ENCODE assay signal across 8 cellular contexts in genomic region chr14:102139248-102140026, GRCh38. TPM values are rescaled to one million over a fixed set of nuclear protein-coding genes. Genes with fewer than 3 reads are reported as not detected.
DNase-seq lines count a peak whose midpoint lies in the region; ATAC-seq and TF ChIP-seq lines count a peak whose summit lies in the region.

Gene WDR20 (plus strand): TSS chr14:102139897. CDS start chr14:102139924, 27 bp downstream.

- intact Hi-C loops in natural killer cell (cut with micrococcal nuclease): loop anchor here (1.0 to 5.0 kb wide), 3 partner anchors 175 to 432 kb away; no protein-coding TSS in a partner anchor

- ATAC-seq in natural killer cell: peak; percentile 94 to 99 (median 95)

- TF ChIP-seq CTCF in LNCAP (IDR thresholded peaks at IDR 0.05): peak; percentile 24; the same call in 1 of the 2 replicates
- no peak for TF ChIP-seq CTCF in fibroblast of mammary gland (conservative IDR thresholded peaks at IDR 0.05; ENCODE audit: control insufficient read depth, insufficient read depth, low read depth, low read length)
- TF ChIP-seq CTCF in natural killer cell (IDR thresholded peaks at IDR 0.05): no peak

- H3K27ac Mint-ChIP-seq in natural killer cell: peak within 1 kb of the TSS; percentile 92 to 96

- peak; percentile 98 for DNase-seq in ELF-1 (ENCODE audit: low read depth, low spot score)
- peak; percentile 42 for DNase-seq in GOT3 (lab: John Stamatoyannopoulos, UW)
- peak; percentile 97 for DNase-seq in RPMI8226
- peak; percentile 99 for DNase-seq in activated T-helper 1 cell treated with anti-CD3 and anti-CD28 coated beads, Interleukin-2, amount 50 U/mL, for 16 hours (ENCODE audit: low read depth in 1 of 2, low spot score in 1 of 2)
- DNase-seq in fibroblast of mammary gland (ENCODE audit: low read depth): peak; percentile 94
- DNase-seq in natural killer cell: peak; percentile 95
- DNase-seq in stimulated activated naive CD4-positive, alpha-beta T cell treated with Interleukin-2 at 50 U/mL for 16 hours (lab: John Stamatoyannopoulos, UW): peak; percentile 98

- no peaks in the 10 kb centered on the region for H3K36me3 Mint-ChIP-seq in natural killer cell

- H3K4me3 Mint-ChIP-seq in natural killer cell: peak within 1 kb of the TSS; percentile 96

- peaks cover 25 to 28% of the 10 kb centered on the region in 2 donors for H3K4me1 Mint-ChIP-seq in natural killer cell

- no peaks in the 10 kb centered on the region for H3K27me3 Mint-ChIP-seq in natural killer cell (ENCODE audit: low read depth in 2 of 2)

- peak within 1 kb of the TSS; percentile 93 for H3K4me3 ChIP-seq in fibroblast of mammary gland (ENCODE audit: control insufficient read depth, low read depth, low read length)

- no peaks in the 10 kb centered on the region for H3K9me3 Mint-ChIP-seq in natural killer cell

RNA-seq across cellular contexts. Expression of gene WDR20, which starts in this region (rescaled TPM):
- total RNA-seq in natural killer cell: 10 to 100 TPM; 55.5 to 66.7 (median 62.2) TPM

Comparison
In these comparisons a context has a peak if more than half of its experiments do, and no peak if none do; other contexts are left out.
1. Peak in every context shown above with its lines: DNase-seq, ATAC-seq and H3K4me3 ChIP-seq.
2. DNase-seq: peak in every context shown above with its lines; median percentile 99 in activated T-helper 1 cell treated with anti-CD3 and anti-CD28 coated beads, Interleukin-2, amount 50 U/mL, for 16 hours; 98 in ELF-1; 98 in stimulated activated naive CD4-positive, alpha-beta T cell treated with Interleukin-2 at 50 U/mL for 16 hours; 97 in RPMI8226; 95 in natural killer cell; 94 in fibroblast of mammary gland; 42 in GOT3.